15 cellular contexts compared by ENCODE assay signal in genomic region chr20:37886851-37887297, GRCh38. TPM values are rescaled to one million over a fixed set of nuclear protein-coding genes. Genes with fewer than 3 reads are reported as not detected.
A peak's percentile ranks its signal among the peaks of the same experiment; 100 is the strongest.
DNase-seq lines count a peak whose midpoint lies in the region; ATAC-seq and TF ChIP-seq lines count a peak whose summit lies in the region.
"Had no signal": no experiment of that assay in that cellular context is flagged by ENCODE, and none has a peak within 500 bp of the region (broad histone marks: within the 10 kb centered on the region; RNA-seq: fewer than 3 reads in every experiment).

No MANE protein-coding gene starts in this region.

- peak; percentile 55 for DNase-seq in BE2C
- peak; percentile 49 for DNase-seq in HT-29 (ENCODE audit: low spot score)
- DNase-seq in left colon: peak in 1 of 2 donors; percentile 29
- no peak for DNase-seq in NCI-H345 treated with DMSO at 0.1 percent for 48 hours (lab: John Stamatoyannopoulos, UW; ENCODE audit: unreplicated experiment)
- no peak for DNase-seq in hippocampal formation (lab: John Stamatoyannopoulos, UW)
- no peak for DNase-seq in cerebellar nuclear complex (lab: John Stamatoyannopoulos, UW)
- DNase-seq in T-helper 1 cell: no peak
- DNase-seq: activated CD8-positive, alpha-beta memory T cell treated with anti-CD3 and anti-CD28 coated beads, Interleukin-2, amount 50 U/mL, for 48 hours; KBM-7; naive thymus-derived CD4-positive, alpha-beta T cell had no signal

- no peaks in the 10 kb centered on the region for H3K27me3 ChIP-seq in BE2C

- ATAC-seq in SK-N-SH treated with all-trans-retinoic acid at 6 μM for 48 hours: peak; percentile 40; the same call in 2 of the 3 replicates
- peak; percentile 30 for ATAC-seq in left colon
- ATAC-seq: activated naive CD4-positive, alpha-beta T cell treated with anti-CD3 and anti-CD28 coated beads, Interleukin-2, amount 50 U/mL, for 72 hours; naive thymus-derived CD4-positive, alpha-beta T cell had no signal

- intact Hi-C loops in left colon (cut with DNase I, micrococcal nuclease): no loop called here

- H3K36me3 ChIP-seq in BE2C: no peaks in the 10 kb centered on the region
- H3K36me3 ChIP-seq: thoracic aorta had no signal

- H3K9me3 ChIP-seq in BE2C: no peaks in the 10 kb centered on the region
- H3K9me3 ChIP-seq: psoas muscle, thoracic aorta had no signal

- TF ChIP-seq CTCF in BE2C (IDR thresholded peaks at IDR 0.05; ENCODE audit: low read depth, low read length): no peak

- H3K4me1 ChIP-seq in BE2C: peaks cover 24% of the 10 kb centered on the region
- H3K4me1 ChIP-seq: psoas muscle had no signal

- no peak overlapping the region for H3K4me3 ChIP-seq in BE2C (ENCODE audit: low read depth, low read length)
- H3K4me3 ChIP-seq: psoas muscle, thoracic aorta had no signal

TF ChIP-seq in SK-N-SH treated with all-trans-retinoic acid at 6 μM for 48 hours, 23 proteins besides CTCF, POLR2A, EP300 and RAD21:
- TF ChIP-seq ESRRG (CRISPR knock-in tag; IDR thresholded peaks at IDR 0.05) (no peak), ZNF70 (CRISPR knock-in tag; IDR thresholded peaks at IDR 0.05) (no peak), OSR1 (CRISPR knock-in tag; IDR thresholded peaks at IDR 0.05) (no peak), ZNF8 (CRISPR knock-in tag; IDR thresholded peaks at IDR 0.05) (no peak), BACH2 (CRISPR knock-in tag; IDR thresholded peaks at IDR 0.05; ENCODE audit: borderline replicate concordance) (no peak), CSRNP3 (CRISPR knock-in tag; IDR thresholded peaks at IDR 0.05) (no peak), TOX (CRISPR knock-in tag; IDR thresholded peaks at IDR 0.05; ENCODE audit: borderline replicate concordance) (no peak), ZC3H10 (CRISPR knock-in tag; IDR thresholded peaks at IDR 0.05) (no peak), TCF4 (CRISPR knock-in tag; IDR thresholded peaks at IDR 0.05; ENCODE audit: borderline replicate concordance) (no peak), GLIS3 (CRISPR knock-in tag; IDR thresholded peaks at IDR 0.05) (no peak), ARNTL (CRISPR knock-in tag; IDR thresholded peaks at IDR 0.05; ENCODE audit: borderline replicate concordance, low read depth) (no peak), RARB (CRISPR knock-in tag; IDR thresholded peaks at IDR 0.05) (no peak), CSDC2 (CRISPR knock-in tag; IDR thresholded peaks at IDR 0.05) (no peak), ZFP3 (CRISPR knock-in tag; IDR thresholded peaks at IDR 0.05) (no peak)
- TF ChIP-seq, protein P1, sequence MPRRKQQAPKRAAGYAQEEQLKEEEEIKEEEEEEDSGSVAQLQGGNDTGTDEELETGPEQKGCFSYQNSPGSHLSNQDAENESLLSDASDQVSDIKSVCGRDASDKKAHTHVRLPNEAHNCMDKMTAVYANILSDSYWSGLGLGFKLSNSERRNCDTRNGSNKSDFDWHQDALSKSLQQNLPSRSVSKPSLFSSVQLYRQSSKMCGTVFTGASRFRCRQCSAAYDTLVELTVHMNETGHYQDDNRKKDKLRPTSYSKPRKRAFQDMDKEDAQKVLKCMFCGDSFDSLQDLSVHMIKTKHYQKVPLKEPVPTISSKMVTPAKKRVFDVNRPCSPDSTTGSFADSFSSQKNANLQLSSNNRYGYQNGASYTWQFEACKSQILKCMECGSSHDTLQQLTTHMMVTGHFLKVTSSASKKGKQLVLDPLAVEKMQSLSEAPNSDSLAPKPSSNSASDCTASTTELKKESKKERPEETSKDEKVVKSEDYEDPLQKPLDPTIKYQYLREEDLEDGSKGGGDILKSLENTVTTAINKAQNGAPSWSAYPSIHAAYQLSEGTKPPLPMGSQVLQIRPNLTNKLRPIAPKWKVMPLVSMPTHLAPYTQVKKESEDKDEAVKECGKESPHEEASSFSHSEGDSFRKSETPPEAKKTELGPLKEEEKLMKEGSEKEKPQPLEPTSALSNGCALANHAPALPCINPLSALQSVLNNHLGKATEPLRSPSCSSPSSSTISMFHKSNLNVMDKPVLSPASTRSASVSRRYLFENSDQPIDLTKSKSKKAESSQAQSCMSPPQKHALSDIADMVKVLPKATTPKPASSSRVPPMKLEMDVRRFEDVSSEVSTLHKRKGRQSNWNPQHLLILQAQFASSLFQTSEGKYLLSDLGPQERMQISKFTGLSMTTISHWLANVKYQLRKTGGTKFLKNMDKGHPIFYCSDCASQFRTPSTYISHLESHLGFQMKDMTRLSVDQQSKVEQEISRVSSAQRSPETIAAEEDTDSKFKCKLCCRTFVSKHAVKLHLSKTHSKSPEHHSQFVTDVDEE (CRISPR knock-in tag; IDR thresholded peaks at IDR 0.05): no peak
- TF ChIP-seq, protein P2, sequence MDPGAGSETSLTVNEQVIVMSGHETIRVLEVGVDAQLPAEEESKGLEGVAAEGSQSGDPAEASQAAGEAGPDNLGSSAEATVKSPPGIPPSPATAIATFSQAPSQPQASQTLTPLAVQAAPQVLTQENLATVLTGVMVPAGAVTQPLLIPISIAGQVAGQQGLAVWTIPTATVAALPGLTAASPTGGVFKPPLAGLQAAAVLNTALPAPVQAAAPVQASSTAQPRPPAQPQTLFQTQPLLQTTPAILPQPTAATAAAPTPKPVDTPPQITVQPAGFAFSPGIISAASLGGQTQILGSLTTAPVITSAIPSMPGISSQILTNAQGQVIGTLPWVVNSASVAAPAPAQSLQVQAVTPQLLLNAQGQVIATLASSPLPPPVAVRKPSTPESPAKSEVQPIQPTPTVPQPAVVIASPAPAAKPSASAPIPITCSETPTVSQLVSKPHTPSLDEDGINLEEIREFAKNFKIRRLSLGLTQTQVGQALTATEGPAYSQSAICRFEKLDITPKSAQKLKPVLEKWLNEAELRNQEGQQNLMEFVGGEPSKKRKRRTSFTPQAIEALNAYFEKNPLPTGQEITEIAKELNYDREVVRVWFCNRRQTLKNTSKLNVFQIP (CRISPR knock-in tag; IDR thresholded peaks at IDR 0.05; ENCODE audit: borderline replicate concordance, low read depth): no peak
- TF ChIP-seq, protein P3, sequence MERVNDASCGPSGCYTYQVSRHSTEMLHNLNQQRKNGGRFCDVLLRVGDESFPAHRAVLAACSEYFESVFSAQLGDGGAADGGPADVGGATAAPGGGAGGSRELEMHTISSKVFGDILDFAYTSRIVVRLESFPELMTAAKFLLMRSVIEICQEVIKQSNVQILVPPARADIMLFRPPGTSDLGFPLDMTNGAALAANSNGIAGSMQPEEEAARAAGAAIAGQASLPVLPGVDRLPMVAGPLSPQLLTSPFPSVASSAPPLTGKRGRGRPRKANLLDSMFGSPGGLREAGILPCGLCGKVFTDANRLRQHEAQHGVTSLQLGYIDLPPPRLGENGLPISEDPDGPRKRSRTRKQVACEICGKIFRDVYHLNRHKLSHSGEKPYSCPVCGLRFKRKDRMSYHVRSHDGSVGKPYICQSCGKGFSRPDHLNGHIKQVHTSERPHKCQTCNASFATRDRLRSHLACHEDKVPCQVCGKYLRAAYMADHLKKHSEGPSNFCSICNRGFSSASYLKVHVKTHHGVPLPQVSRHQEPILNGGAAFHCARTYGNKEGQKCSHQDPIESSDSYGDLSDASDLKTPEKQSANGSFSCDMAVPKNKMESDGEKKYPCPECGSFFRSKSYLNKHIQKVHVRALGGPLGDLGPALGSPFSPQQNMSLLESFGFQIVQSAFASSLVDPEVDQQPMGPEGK (CRISPR knock-in tag; IDR thresholded peaks at IDR 0.05; ENCODE audit: borderline replicate concordance): no peak

RNA-seq across cellular contexts. Expression of gene VSTM2L, which starts 16.1 kb away (rescaled TPM):
- polyA plus RNA-seq in BE2C (2012; ENCODE audit: insufficient read depth, insufficient read length, low read depth): 1.9 TPM
- not detected in 2 replicates for total RNA-seq in HT-29 (2014; rRNA removed; shearing (Covaris generic))
- total RNA-seq in left colon: 1 to 10 TPM; 1.1 TPM
- total RNA-seq: endothelial cell of umbilical vein had no signal
- polyA plus RNA-seq: naive thymus-derived CD4-positive, alpha-beta T cell had no signal

Comparison
In these comparisons a context has a peak if more than half of its experiments do, and no peak if none do; other contexts are left out.
1. DNase-seq: peak in BE2C (single experiment) and HT-29 (single experiment); none in NCI-H345 treated with DMSO at 0.1 percent for 48 hours (single experiment), hippocampal formation (0 of 2), cerebellar nuclear complex (0 of 2) and T-helper 1 cell (0 of 5).